In genomic region chr2:107009275-107009674, GRCh38 we compare ENCODE assay signal across 9 cellular contexts.
"Had no signal": no experiment of that assay in that cellular context is flagged by ENCODE, and none has a peak within 500 bp of the region (broad histone marks: within the 10 kb centered on the region; RNA-seq: fewer than 3 reads in every experiment).

No MANE protein-coding gene starts in this region.

- H2AFZ ChIP-seq: GM23248 had no signal

- H3K9ac ChIP-seq: GM23248 had no signal

- H3K4me3 Mint-ChIP-seq: HFFc6, IgD-negative memory B cell had no signal

- H3K9me3 Mint-ChIP-seq: HFFc6 had no signal

- ATAC-seq: HCT116 had no signal

- H3K4me3 ChIP-seq: GM23248 had no signal

- DNase-seq: GM23248, GOT3, H7, HFFc6, Kasumi-1, KG1 had no signal

- H3K27me3 Mint-ChIP-seq: IgD-negative memory B cell had no signal

- H3K27ac ChIP-seq: GM23248, HL-60 had no signal

- H3K4me1 Mint-ChIP-seq: IgD-negative memory B cell had no signal

- H3K27ac Mint-ChIP-seq: HFFc6 had no signal

- H3K36me3 Mint-ChIP-seq: IgD-negative memory B cell had no signal
